8 cellular contexts compared by ENCODE assay signal in genomic region chr16:49378238-49378637, GRCh38. TPM values are rescaled to one million over a fixed set of nuclear protein-coding genes. Genes with fewer than 3 reads are reported as not detected.
"Had no signal": no experiment of that assay in that cellular context is flagged by ENCODE, and none has a peak within 500 bp of the region (broad histone marks: within the 10 kb centered on the region; RNA-seq: fewer than 3 reads in every experiment).

No MANE protein-coding gene starts in this region.

- DNase-seq: H9, HCEC 1CT had no signal

- H3K27ac Mint-ChIP-seq: GM23338, IgD-negative memory B cell had no signal

- H3K27ac ChIP-seq: HL-60 had no signal

- H3K4me1 Mint-ChIP-seq: IgD-negative memory B cell had no signal

- H3K4me3 ChIP-seq: GM23338 had no signal

- ATAC-seq: GM23338, HepG2 had no signal

- H3K36me3 Mint-ChIP-seq: IgD-negative memory B cell had no signal

- H3K4me3 Mint-ChIP-seq: GM23338, H9 had no signal

- H3K9me3 Mint-ChIP-seq: GM23338, H9 had no signal

RNA-seq across cellular contexts. Expression of gene C16orf78, which starts 4.6 kb away (rescaled TPM):
- total RNA-seq: GM23338, H1, H9, HepG2, HT1080 had no signal
- polyA plus RNA-seq: GM23338, H1, HepG2, IgD-negative memory B cell had no signal
